In genomic region chr5:76298852-76299251, GRCh38 we compare ENCODE assay signal across 24 cellular contexts.
A peak's percentile ranks its signal among the peaks of the same experiment; 100 is the strongest.
DNase-seq lines count a peak whose midpoint lies in the region; ATAC-seq and TF ChIP-seq lines count a peak whose summit lies in the region.
"Had no signal": no experiment of that assay in that cellular context is flagged by ENCODE, and none has a peak within 500 bp of the region (broad histone marks: within the 10 kb centered on the region; RNA-seq: fewer than 3 reads in every experiment).

No MANE protein-coding gene starts in this region.

- H3K9me3 Mint-ChIP-seq in activated naive CD4-positive, alpha-beta T cell treated with anti-CD3 and anti-CD28 coated beads, Interleukin-2, amount 10 ng/mL, durations not matched to agents 7 days and 5 days, result no peaks in the 10 kb centered on the region
- H3K9me3 Mint-ChIP-seq: CD14-positive monocyte, GM23338 had no signal

- H3K9me3 ChIP-seq in MM.1S (replicated peaks; ENCODE audit: insufficient read depth, low read length) (no peaks in the 10 kb centered on the region), transverse colon (no peaks in the 10 kb centered on the region), OCI-LY7 (ENCODE audit: low read length) (no peaks in the 10 kb centered on the region)
- H3K9me3 ChIP-seq: A549, HAP-1, SJSA1 had no signal

- intact Hi-C loops in left colon (cut with DNase I, micrococcal nuclease) (no loop called here), transverse colon (cut with DNase I; ENCODE audit: low total_unique reads) (no loop called here), OCI-LY7 (cut with micrococcal nuclease; ENCODE audit: unreplicated experiment) (no loop called here)

- no peaks in the 10 kb centered on the region for H3K36me3 Mint-ChIP-seq in activated naive CD4-positive, alpha-beta T cell treated with anti-CD3 and anti-CD28 coated beads, Interleukin-2, amount 10 ng/mL, durations not matched to agents 7 days and 5 days
- H3K36me3 Mint-ChIP-seq: CD14-positive monocyte had no signal

- H3K4me3 ChIP-seq in MM.1S (ENCODE audit: low read length), result no peak overlapping the region
- no peak overlapping the region for H3K4me3 ChIP-seq in transverse colon
- H3K4me3 ChIP-seq in OCI-LY7 (ENCODE audit: low read depth, low read length, poor library complexity, severe bottlenecking), result no peak overlapping the region
- H3K4me3 ChIP-seq: A549, GM12878, GM23338, HAP-1, SJSA1 had no signal

- WGBS in transverse colon (ENCODE audit: low coverage in 1 of 2), 2 donors, result 48 to 80% methylated on average over 1 of the region's 1 CpG

- peak overlapping the region; percentile 47 for H2AFZ ChIP-seq in MM.1S (ENCODE audit: low read length)
- H2AFZ ChIP-seq in OCI-LY7 (ENCODE audit: low read length), result no peak overlapping the region
- H2AFZ ChIP-seq: GM23338 had no signal

- H3K9me2 ChIP-seq in MM.1S (replicated peaks; ENCODE audit: insufficient read depth, low read length) (no peaks in the 10 kb centered on the region), OCI-LY7 (ENCODE audit: insufficient read depth, low read length) (no peaks in the 10 kb centered on the region)

- BruUV-seq in OCI-LY7 (replicated peaks; lab: Mats Ljungman, UMichigan), result no TSS peak

- peak overlapping the region; percentile 33; the same call in 1 of the 2 replicates for H3K9ac ChIP-seq in MM.1S (ENCODE audit: low read length)

- peak; percentile 51 for ATAC-seq in left colon
- ATAC-seq: A549, GM23338, Right ventricle myocardium inferior had no signal

- POLR2A ChIA-PET in OCI-LY7 (lab: Charles Lee), result interaction anchor here (0.9 kb wide), 1 partner anchor 53 kb away, joined by 3 read pairs; no protein-coding TSS in a partner anchor

- no peaks in the 10 kb centered on the region for H3K36me3 ChIP-seq in MM.1S (replicated peaks; ENCODE audit: insufficient read depth, low read length)
- no peaks in the 10 kb centered on the region for H3K36me3 ChIP-seq in transverse colon
- H3K36me3 ChIP-seq in OCI-LY7 (ENCODE audit: insufficient read depth, low read length), result no peaks in the 10 kb centered on the region
- H3K36me3 ChIP-seq: HAP-1, SJSA1 had no signal

- CTCF ChIA-PET in activated naive CD4-positive, alpha-beta T cell treated with anti-CD3 and anti-CD28 coated beads, Interleukin-2, amount 10 ng/mL, durations not matched to agents 7 days and 5 days (lab: Charles Lee), result interaction anchor here (0.7 to 3.5 kb wide), 3 partner anchors 10 to 171 kb away, joined by 3 to 17 read pairs (median 4); no protein-coding TSS in a partner anchor
- CTCF ChIA-PET in OCI-LY7 (lab: Charles Lee; ENCODE audit: unreplicated experiment), result no interaction called here

- H4K20me1 ChIP-seq in MM.1S (ENCODE audit: insufficient read depth, low read length) (no peaks in the 10 kb centered on the region), OCI-LY7 (ENCODE audit: insufficient read depth, low read length) (no peaks in the 10 kb centered on the region)

- peaks cover 30% of the 10 kb centered on the region for H3F3A ChIP-seq in MM.1S (ENCODE audit: insufficient read depth, low read length)

- H3K27me3 Mint-ChIP-seq in activated naive CD4-positive, alpha-beta T cell treated with anti-CD3 and anti-CD28 coated beads, Interleukin-2, amount 10 ng/mL, durations not matched to agents 7 days and 5 days, result peaks cover 15% of the 10 kb centered on the region

- no peak for TF ChIP-seq CTCF in MM.1S (IDR thresholded peaks at IDR 0.05; ENCODE audit: low read length)
- TF ChIP-seq CTCF in transverse colon (IDR thresholded peaks at IDR 0.05), result no peak
- TF ChIP-seq CTCF in OCI-LY7 (conservative IDR thresholded peaks at IDR 0.05; ENCODE audit: low read length), result no peak

- H3K4me2 ChIP-seq in MM.1S (ENCODE audit: low read depth, low read length) (peak overlapping the region; percentile 44), OCI-LY7 (ENCODE audit: low read length) (no peak overlapping the region)
- H3K4me2 ChIP-seq: A549, GM23338 had no signal

- H3K27ac Mint-ChIP-seq in activated naive CD4-positive, alpha-beta T cell treated with anti-CD3 and anti-CD28 coated beads, Interleukin-2, amount 10 ng/mL, durations not matched to agents 7 days and 5 days, result peak overlapping the region; percentile 91
- H3K27ac Mint-ChIP-seq: B cell, GM23338 had no signal

- H3K4me1 ChIP-seq in MM.1S (ENCODE audit: low read length) (peaks cover 45% of the 10 kb centered on the region), transverse colon (peaks cover 0 to 29% (median 10%) of the 10 kb centered on the region in 4 donors), OCI-LY7 (ENCODE audit: insufficient read depth, low read length, poor library complexity, severe bottlenecking) (peaks cover 6% of the 10 kb centered on the region)
- H3K4me1 ChIP-seq: A549, HAP-1, SJSA1 had no signal

- H3K4me1 Mint-ChIP-seq in activated naive CD4-positive, alpha-beta T cell treated with anti-CD3 and anti-CD28 coated beads, Interleukin-2, amount 10 ng/mL, durations not matched to agents 7 days and 5 days, result peaks cover 36% of the 10 kb centered on the region

- H3K79me2 ChIP-seq in MM.1S (ENCODE audit: low read length) (no peaks in the 10 kb centered on the region), OCI-LY7 (ENCODE audit: insufficient read depth, low read depth, low read length) (no peaks in the 10 kb centered on the region)

- TF ChIP-seq POLR2A in transverse colon (IDR thresholded peaks at IDR 0.05), result no peak

- DNase-seq in activated naive CD4-positive, alpha-beta T cell treated with anti-CD3 and anti-CD28 coated beads, Interleukin-2, amount 10 ng/mL, durations not matched to agents 7 days and 5 days, result no peak
- no peak for DNase-seq in activated naive CD4-positive, alpha-beta T cell treated with anti-CD3 and anti-CD28 coated beads, Interleukin-2, amount 50 U/mL, for 16 hours
- DNase-seq in MM.1S, result no peak
- no peak for DNase-seq in left colon
- DNase-seq in transverse colon, result no peak
- no peak for DNase-seq in OCI-LY7 (ENCODE audit: low spot score)
- DNase-seq in globus pallidus (ENCODE audit: low spot score), result no peak
- DNase-seq: DND-41, IMR-90, Kasumi-1, NCI-H1417, NCI-H1694 treated with DMSO at 0.1 percent for 48 hours, NCI-H2081 treated with DMSO at 0.1 percent for 48 hours, NCI-H2171 treated with DMSO at 0.1 percent for 48 hours, NCI-H446, NCI-H526 had no signal

- TF ChIP-seq EP300 in transverse colon (IDR thresholded peaks at IDR 0.05; ENCODE audit: low read depth), result no peak

- no peak overlapping the region for H3K4me3 Mint-ChIP-seq in activated naive CD4-positive, alpha-beta T cell treated with anti-CD3 and anti-CD28 coated beads, Interleukin-2, amount 10 ng/mL, durations not matched to agents 7 days and 5 days
- H3K4me3 Mint-ChIP-seq: B cell, CD14-positive monocyte, GM23338 had no signal

- H3K27me3 ChIP-seq in MM.1S (replicated peaks; ENCODE audit: insufficient read depth, low read length), result no peaks in the 10 kb centered on the region
- no peaks in the 10 kb centered on the region for H3K27me3 ChIP-seq in transverse colon

- H3K27ac ChIP-seq in MM.1S (ENCODE audit: low read length) (peak overlapping the region; percentile 89), transverse colon (no peak overlapping the region), OCI-LY7 (ENCODE audit: low read depth, low read length, poor library complexity, severe bottlenecking) (no peak overlapping the region)
- H3K27ac ChIP-seq: A549, SJSA1 had no signal

- in situ Hi-C loops in transverse colon (cut with MboI; ENCODE audit: low pct_ligation_motif_present in 1 of 4, low pct_unique_long_range_greater_than_20kb in 1 of 4, low sequenced_read_pairs in 3 of 4), result no loop called here
